Comparison of ENCODE assay signal across 1 cellular context in genomic region chr7:45940939-45941338, GRCh38.
TF ChIP-seq lines count a peak whose summit lies in the region.

No MANE protein-coding gene starts in this region.

TF ChIP-seq in HepG2, 621 proteins besides CTCF, POLR2A, EP300 and RAD21:
- TF ChIP-seq DR1 (CRISPR knock-in tag; IDR thresholded peaks at IDR 0.05): no peak
- TF ChIP-seq ZNF768 (CRISPR knock-in tag; IDR thresholded peaks at IDR 0.05): no peak
- TF ChIP-seq, protein P1, sequence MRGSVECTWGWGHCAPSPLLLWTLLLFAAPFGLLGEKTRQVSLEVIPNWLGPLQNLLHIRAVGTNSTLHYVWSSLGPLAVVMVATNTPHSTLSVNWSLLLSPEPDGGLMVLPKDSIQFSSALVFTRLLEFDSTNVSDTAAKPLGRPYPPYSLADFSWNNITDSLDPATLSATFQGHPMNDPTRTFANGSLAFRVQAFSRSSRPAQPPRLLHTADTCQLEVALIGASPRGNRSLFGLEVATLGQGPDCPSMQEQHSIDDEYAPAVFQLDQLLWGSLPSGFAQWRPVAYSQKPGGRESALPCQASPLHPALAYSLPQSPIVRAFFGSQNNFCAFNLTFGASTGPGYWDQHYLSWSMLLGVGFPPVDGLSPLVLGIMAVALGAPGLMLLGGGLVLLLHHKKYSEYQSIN (CRISPR knock-in tag; IDR thresholded peaks at IDR 0.05; ENCODE audit: borderline replicate concordance): no peak
